ENCODE assay signal across 13 cellular contexts in genomic region chr5:116086309-116086708, GRCh38. TPM values are rescaled to one million over a fixed set of nuclear protein-coding genes. Genes with fewer than 3 reads are reported as not detected.
DNase-seq lines count a peak whose midpoint lies in the region; ATAC-seq, FAIRE-seq and TF ChIP-seq lines count a peak whose summit lies in the region.
"Not testable (repeated sequence)": the region's sequence is repeated elsewhere in the genome, so short reads cannot be mapped to it uniquely, and the experiment has no call there.
"Had no signal": no experiment of that assay in that cellular context is flagged by ENCODE, and none has a peak within 500 bp of the region (broad histone marks: within the 10 kb centered on the region; RNA-seq: fewer than 3 reads in every experiment).

No MANE protein-coding gene starts in this region.

- peaks cover 0 to 39% (median 18%) of the 10 kb centered on the region in 3 donors for H3K36me3 Mint-ChIP-seq in CD8-positive, alpha-beta memory T cell
- H3K36me3 Mint-ChIP-seq in T-helper 17 cell (ENCODE audit: low read depth), result not testable (repeated sequence)
- H3K36me3 Mint-ChIP-seq in activated naive CD4-positive, alpha-beta T cell treated with anti-CD3 and anti-CD28 coated beads for 36 hours (ENCODE audit: low read depth), result peaks cover 37% of the 10 kb centered on the region
- H3K36me3 Mint-ChIP-seq in dendritic cell treated with granulocyte-macrophage colony-stimulating factor and Interleukin-4, amounts not matched to agents 40 ng/mL and 50 ng/mL, for 4 days (ENCODE audit: low read depth), result peaks cover 41% of the 10 kb centered on the region

- not testable (repeated sequence) for FAIRE-seq in kidney (lab: Jason Lieb, UNC)

- H3K9me2 ChIP-seq in Karpas-422 (replicated peaks; ENCODE audit: insufficient read depth, low read length), result not testable (repeated sequence)

- H3K4me1 Mint-ChIP-seq in CD8-positive, alpha-beta memory T cell, result peaks cover 44 to 68% (median 68%) of the 10 kb centered on the region in 3 donors
- H3K4me1 Mint-ChIP-seq in T-helper 17 cell, result peaks cover 37% of the 10 kb centered on the region
- H3K4me1 Mint-ChIP-seq in activated naive CD4-positive, alpha-beta T cell treated with anti-CD3 and anti-CD28 coated beads for 36 hours (ENCODE audit: low read depth), result peaks cover 46% of the 10 kb centered on the region
- H3K4me1 Mint-ChIP-seq in dendritic cell treated with granulocyte-macrophage colony-stimulating factor and Interleukin-4, amounts not matched to agents 40 ng/mL and 50 ng/mL, for 4 days (ENCODE audit: low read depth), result peaks cover 26% of the 10 kb centered on the region

- H3K27ac ChIP-seq in CD8-positive, alpha-beta memory T cell (ENCODE audit: low read depth, low read length); kidney (ENCODE audit: low read depth in 2 of 2, low read length in 2 of 2); osteoblast (ENCODE audit: low read depth, low read length): not testable (repeated sequence)
- 0 out of 2 replicates have a peak overlapping the region, but pooled peaks have one; percentile 67 for H3K27ac ChIP-seq in Karpas-422 (ENCODE audit: low read length)

- H3K36me3 ChIP-seq in CD8-positive, alpha-beta memory T cell (ENCODE audit: insufficient read depth, low read length); kidney (ENCODE audit: control insufficient read depth in 1 of 2, insufficient read depth in 2 of 2, low read length in 2 of 2); osteoblast (ENCODE audit: insufficient read depth, low read length): not testable (repeated sequence)
- H3K36me3 ChIP-seq in Karpas-422 (ENCODE audit: insufficient read depth, low read length), result peaks cover 21% of the 10 kb centered on the region; the same call in 1 of the 2 replicates

- CTCF ChIA-PET in CD8-positive, alpha-beta memory T cell (lab: Charles Lee), result interaction anchor here (1.3 to 1.5 kb wide), 2 partner anchors 10 to 18 kb away, joined by 4 to 5 read pairs; no protein-coding TSS in a partner anchor
- CTCF ChIA-PET in activated naive CD4-positive, alpha-beta T cell treated with anti-CD3 and anti-CD28 coated beads for 36 hours (lab: Charles Lee), result interaction anchor here (1.7 kb wide), 1 partner anchor 10 kb away, joined by 4 read pairs; no protein-coding TSS in a partner anchor

- ATAC-seq in T-helper 17 cell, result not testable (repeated sequence)

- H3K4me3 Mint-ChIP-seq in CD8-positive, alpha-beta memory T cell, result peak overlapping the region; percentile 47 to 96 (median 94)
- H3K4me3 Mint-ChIP-seq in T-helper 17 cell; dendritic cell treated with granulocyte-macrophage colony-stimulating factor and Interleukin-4, amounts not matched to agents 40 ng/mL and 50 ng/mL, for 4 days: not testable (repeated sequence)
- H3K4me3 Mint-ChIP-seq in activated naive CD4-positive, alpha-beta T cell treated with anti-CD3 and anti-CD28 coated beads for 36 hours, result peak overlapping the region; percentile 91

- H3K4me2 ChIP-seq in Karpas-422 (ENCODE audit: low read depth, low read length, poor library complexity, severe bottlenecking) (peak overlapping the region; percentile 94), osteoblast (ENCODE audit: insufficient read depth, low read length) (peak overlapping the region; percentile 85)

- peaks cover 65% of the 10 kb centered on the region for H3K79me2 ChIP-seq in Karpas-422 (ENCODE audit: low read length)
- peaks cover 36% of the 10 kb centered on the region for H3K79me2 ChIP-seq in osteoblast (ENCODE audit: insufficient read depth, low read length)

- H3K9me3 Mint-ChIP-seq in CD8-positive, alpha-beta memory T cell; activated naive CD4-positive, alpha-beta T cell treated with anti-CD3 and anti-CD28 coated beads for 36 hours; dendritic cell treated with granulocyte-macrophage colony-stimulating factor and Interleukin-4, amounts not matched to agents 40 ng/mL and 50 ng/mL, for 4 days: not testable (repeated sequence)

- POLR2A ChIA-PET in CD8-positive, alpha-beta memory T cell (lab: Charles Lee), result not testable (repeated sequence)

- H3K27me3 ChIP-seq in CD8-positive, alpha-beta memory T cell (ENCODE audit: insufficient read depth, low read length, poor library complexity, severe bottlenecking); Karpas-422 (ENCODE audit: low read length); osteoblast (ENCODE audit: insufficient read depth, low read length): not testable (repeated sequence)

- not testable (repeated sequence) for H2AFZ ChIP-seq in Karpas-422 (ENCODE audit: low read length); osteoblast (ENCODE audit: low read length)

- TF ChIP-seq CTCF in kidney (IDR thresholded peaks at IDR 0.05; ENCODE audit: borderline replicate concordance, extremely low read depth, insufficient read depth); osteoblast (IDR thresholded peaks at IDR 0.05; ENCODE audit: extremely low read depth, low read depth, low read length): not testable (repeated sequence)

- H4K20me1 ChIP-seq in Karpas-422 (ENCODE audit: insufficient read depth, low read depth, low read length); osteoblast (ENCODE audit: insufficient read depth, low read length): not testable (repeated sequence)

- intact Hi-C loops in activated naive CD4-positive, alpha-beta T cell treated with anti-CD3 and anti-CD28 coated beads for 36 hours (cut with micrococcal nuclease), result loop anchor here (5.0 kb wide), 1 partner anchor 824 kb away; the partner anchor contains the start of gene PGGT1B
- intact Hi-C loops in dendritic cell treated with granulocyte-macrophage colony-stimulating factor and Interleukin-4, amounts not matched to agents 40 ng/mL and 50 ng/mL, for 4 days (cut with micrococcal nuclease), result loop anchor here (5.0 kb wide), 1 partner anchor 244 kb away; the partner anchor contains the start of genes AP3S1 and ATG12
- intact Hi-C loops in kidney (cut with DNase I), result not testable (repeated sequence)

- peaks cover 18% of the 10 kb centered on the region for H3K4me1 ChIP-seq in CD8-positive, alpha-beta memory T cell (ENCODE audit: insufficient read depth, low read length)
- H3K4me1 ChIP-seq in Karpas-422 (ENCODE audit: low read length), result peaks cover 48% of the 10 kb centered on the region
- H3K4me1 ChIP-seq in kidney (ENCODE audit: control insufficient read depth in 1 of 2, insufficient read depth in 1 of 2, low read depth in 1 of 2, low read length in 2 of 2); osteoblast (ENCODE audit: insufficient read depth, low read length): not testable (repeated sequence)

- H3K9ac ChIP-seq in Karpas-422 (ENCODE audit: low read length); kidney (ENCODE audit: low read length in 2 of 2): not testable (repeated sequence)

- DNase-seq in CD8-positive, alpha-beta memory T cell; Karpas-422; T-helper 17 cell; activated naive CD4-positive, alpha-beta T cell treated with anti-CD3 and anti-CD28 coated beads for 36 hours; kidney; osteoblast (ENCODE audit: insufficient read length, low spot score, missing footprints): not testable (repeated sequence)

- H3K4me3 ChIP-seq in CD8-positive, alpha-beta memory T cell (ENCODE audit: low read length), result not testable (repeated sequence)
- peak overlapping the region; percentile 75 for H3K4me3 ChIP-seq in Karpas-422 (ENCODE audit: low read length)
- peak overlapping the region; percentile 80 to 92 for H3K4me3 ChIP-seq in kidney (ENCODE audit: low read length in 2 of 2)
- H3K4me3 ChIP-seq in osteoblast (ENCODE audit: insufficient read depth, low read length), result peak overlapping the region; percentile 78

- H3K27ac Mint-ChIP-seq in CD8-positive, alpha-beta memory T cell, result peak overlapping the region in 7 of 8 donors; percentile 8 to 99 (median 92)
- peak overlapping the region; percentile 94 for H3K27ac Mint-ChIP-seq in T-helper 17 cell
- H3K27ac Mint-ChIP-seq in activated naive CD4-positive, alpha-beta T cell treated with anti-CD3 and anti-CD28 coated beads for 36 hours, result not testable (repeated sequence)
- peak overlapping the region; percentile 94 for H3K27ac Mint-ChIP-seq in dendritic cell treated with granulocyte-macrophage colony-stimulating factor and Interleukin-4, amounts not matched to agents 40 ng/mL and 50 ng/mL, for 4 days

- not testable (repeated sequence) for H3K27me3 Mint-ChIP-seq in CD8-positive, alpha-beta memory T cell; T-helper 17 cell; activated naive CD4-positive, alpha-beta T cell treated with anti-CD3 and anti-CD28 coated beads for 36 hours (ENCODE audit: low read depth); dendritic cell treated with granulocyte-macrophage colony-stimulating factor and Interleukin-4, amounts not matched to agents 40 ng/mL and 50 ng/mL, for 4 days

- H3K9me3 ChIP-seq in CD8-positive, alpha-beta memory T cell (ENCODE audit: low read length); Karpas-422 (ENCODE audit: low read length); T-helper 17 cell (ENCODE audit: control insufficient read depth, low read length, poor library complexity, severe bottlenecking); kidney (ENCODE audit: control insufficient read depth in 1 of 2, low read length in 2 of 2); osteoblast (ENCODE audit: low read depth, low read length): not testable (repeated sequence)

RNA-seq across cellular contexts. Expression of gene COMMD10, which starts 1.5 kb away (rescaled TPM):
- 10 to 100 TPM; 13.8 to 17.4 TPM for total RNA-seq in CD8-positive, alpha-beta memory T cell
- polyA plus RNA-seq in CD8-positive, alpha-beta memory T cell, result 35.9 TPM
- 30.2 and 80.6 TPM in 2 replicates for total RNA-seq in Karpas-422 (2014; rRNA removed; shearing (Covaris generic); ENCODE audit: low replicate concordance)
- 10 to 100 TPM; 31.3 to 32.5 TPM for total RNA-seq in T-helper 17 cell
- 10 to 100 TPM; 30.0 to 30.9 TPM for total RNA-seq in activated naive CD4-positive, alpha-beta T cell treated with anti-CD3 and anti-CD28 coated beads for 36 hours
- 41.1 TPM for total RNA-seq in kidney
- polyA plus RNA-seq in kidney (ENCODE audit: insufficient read depth, low read depth, low replicate concordance), result 37.6 TPM
- 29.7 and 30.4 TPM in 2 replicates for total RNA-seq in osteoblast

RNA-seq across cellular contexts. Expression of gene ARL14EPL, which starts 54.0 kb away (rescaled TPM):
- not detected for total RNA-seq in CD8-positive, alpha-beta memory T cell
- not detected for polyA plus RNA-seq in CD8-positive, alpha-beta memory T cell
- not detected in 2 replicates for total RNA-seq in Karpas-422 (2014; rRNA removed; shearing (Covaris generic); ENCODE audit: low replicate concordance)
- total RNA-seq in T-helper 17 cell (not detected), kidney (not detected), osteoblast (not detected in 2 replicates)
- not detected for total RNA-seq in activated naive CD4-positive, alpha-beta T cell treated with anti-CD3 and anti-CD28 coated beads for 36 hours
- not detected for polyA plus RNA-seq in kidney (ENCODE audit: insufficient read depth, low read depth, low replicate concordance)
- total RNA-seq: ascending aorta, liver, right atrium auricular region, RPMI7951, stomach, uterus had no signal
- polyA plus RNA-seq: liver, stomach had no signal
